Comparison of ENCODE assay signal across 39 cellular contexts in the genomic region with DNA sequence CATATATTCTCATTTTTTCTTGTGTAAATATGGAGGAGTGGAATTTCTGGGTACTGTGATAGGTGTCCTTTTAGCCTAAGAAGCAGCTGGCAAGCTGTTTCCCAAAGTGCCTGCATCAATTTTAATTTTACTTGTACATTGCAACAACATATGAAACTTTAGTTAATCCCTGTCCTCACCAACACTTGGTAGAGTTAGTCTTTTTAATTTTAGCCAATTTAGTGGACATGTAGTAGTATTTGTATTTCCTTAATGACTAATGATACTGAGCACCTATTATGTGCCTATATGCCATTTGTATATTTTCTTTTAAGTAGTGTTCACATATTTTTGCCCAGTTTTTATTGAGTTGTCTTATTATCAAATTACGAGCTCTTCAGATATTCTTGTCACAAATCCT. TPM values are rescaled to one million over a fixed set of nuclear protein-coding genes. Genes with fewer than 3 reads are reported as not detected.
"Had no signal": no experiment of that assay in that cellular context is flagged by ENCODE, and none has a peak within 500 bp of the region (broad histone marks: within the 10 kb centered on the region; RNA-seq: fewer than 3 reads in every experiment).

No MANE protein-coding gene starts in this region.

- H3K4me3 ChIP-seq: MG63 had no signal

- H3K36me3 ChIP-seq: MG63 had no signal

- DNase-seq: Kasumi-1, MG63, MM.1S, MV-4-11, NCI-H1048, NCI-H1092, NCI-H1092 treated with DMSO at 0.1 percent for 48 hours, NCI-H1105, NCI-H1105 treated with DMSO at 0.1 percent for 48 hours, NCI-H1417, NCI-H1417 treated with DMSO at 0.1 percent for 48 hours, NCI-H1436, NCI-H1436 treated with DMSO at 0.1 percent for 48 hours, NCI-H146, NCI-H1694, NCI-H1694 treated with DMSO at 0.1 percent for 48 hours, NCI-H187, NCI-H187 treated with DMSO at 0.1 percent for 48 hours, NCI-H1930, NCI-H2029, NCI-H2029 treated with DMSO at 0.1 percent for 48 hours, NCI-H2081, NCI-H2081 treated with DMSO at 0.1 percent for 48 hours, NCI-H2107, NCI-H2171, NCI-H2171 treated with DMSO at 0.1 percent for 48 hours, NCI-H2227 treated with DMSO at 0.1 percent for 48 hours, NCI-H226, NCI-H345, NCI-H446, NCI-H446 treated with DMSO at 0.1 percent for 48 hours, NCI-H510A, NCI-H510A treated with DMSO at 0.1 percent for 48 hours, NCI-H524, NCI-H524 treated with DMSO at 0.1 percent for 48 hours had no signal

- H3K27me3 ChIP-seq: MG63 had no signal

RNA-seq across cellular contexts. Expression of gene NOX3, which starts 46.8 kb away (rescaled TPM):
- total RNA-seq: LHCN-M2, M059J, MCF 10A, NCI-H460 had no signal
